In genomic region chr3:64133272-64133671, GRCh38 we compare ENCODE assay signal across 16 cellular contexts.
"Had no signal": no experiment of that assay in that cellular context is flagged by ENCODE, and none has a peak within 500 bp of the region (broad histone marks: within the 10 kb centered on the region; RNA-seq: fewer than 3 reads in every experiment).

No MANE protein-coding gene starts in this region.

- H3K4me3 ChIP-seq: breast epithelium, coronary artery, gastrocnemius medialis, heart left ventricle, right lobe of liver, thoracic aorta, upper lobe of right lung had no signal

- H3K4me1 ChIP-seq: breast epithelium, gastrocnemius medialis, right lobe of liver, upper lobe of right lung had no signal

- FAIRE-seq: astrocyte, endometrium had no signal

- H3K36me3 ChIP-seq: breast epithelium, gastrocnemius medialis, right lobe of liver, thoracic aorta, upper lobe of right lung had no signal

- H3K9me3 ChIP-seq: breast epithelium, gastrocnemius medialis, heart left ventricle, right lobe of liver, thoracic aorta, upper lobe of right lung had no signal

- H3K27me3 ChIP-seq: breast epithelium, gastrocnemius medialis, heart left ventricle, right lobe of liver, upper lobe of right lung had no signal

- ATAC-seq: activated CD4-positive, alpha-beta T cell treated with anti-CD3 and anti-CD28 coated beads for 36 hours; gastrocnemius medialis; heart left ventricle; naive thymus-derived CD4-positive, alpha-beta T cell; right lobe of liver; stimulated activated memory B cell treated with anti-CD40 and anti-IgM and Interleukin-4, amounts not matched to agents 10 μg/mL and 1 μg/mL and 100 μg/mL, for 72 hours; upper lobe of right lung; WTC11 had no signal

- DNase-seq: activated CD4-positive, alpha-beta T cell treated with anti-CD3 and anti-CD28 coated beads for 36 hours; activated CD4-positive, alpha-beta T cell treated with anti-CD3 and anti-CD28 coated beads, Interleukin-2, amount 50 U/mL, for 48 hours; activated gamma-delta T cell; gastrocnemius medialis; heart left ventricle; naive thymus-derived CD4-positive, alpha-beta T cell; right lobe of liver; stimulated activated CD4-positive, alpha-beta T cell treated with anti-CD3 and anti-CD28 coated beads, Interleukin-4, amount 100 ng/mL, for 4 hours; upper lobe of right lung had no signal

- H3K27ac ChIP-seq: breast epithelium, coronary artery, gastrocnemius medialis, right lobe of liver, thoracic aorta, upper lobe of right lung had no signal
